9 cellular contexts compared by ENCODE assay signal in the genomic region with DNA sequence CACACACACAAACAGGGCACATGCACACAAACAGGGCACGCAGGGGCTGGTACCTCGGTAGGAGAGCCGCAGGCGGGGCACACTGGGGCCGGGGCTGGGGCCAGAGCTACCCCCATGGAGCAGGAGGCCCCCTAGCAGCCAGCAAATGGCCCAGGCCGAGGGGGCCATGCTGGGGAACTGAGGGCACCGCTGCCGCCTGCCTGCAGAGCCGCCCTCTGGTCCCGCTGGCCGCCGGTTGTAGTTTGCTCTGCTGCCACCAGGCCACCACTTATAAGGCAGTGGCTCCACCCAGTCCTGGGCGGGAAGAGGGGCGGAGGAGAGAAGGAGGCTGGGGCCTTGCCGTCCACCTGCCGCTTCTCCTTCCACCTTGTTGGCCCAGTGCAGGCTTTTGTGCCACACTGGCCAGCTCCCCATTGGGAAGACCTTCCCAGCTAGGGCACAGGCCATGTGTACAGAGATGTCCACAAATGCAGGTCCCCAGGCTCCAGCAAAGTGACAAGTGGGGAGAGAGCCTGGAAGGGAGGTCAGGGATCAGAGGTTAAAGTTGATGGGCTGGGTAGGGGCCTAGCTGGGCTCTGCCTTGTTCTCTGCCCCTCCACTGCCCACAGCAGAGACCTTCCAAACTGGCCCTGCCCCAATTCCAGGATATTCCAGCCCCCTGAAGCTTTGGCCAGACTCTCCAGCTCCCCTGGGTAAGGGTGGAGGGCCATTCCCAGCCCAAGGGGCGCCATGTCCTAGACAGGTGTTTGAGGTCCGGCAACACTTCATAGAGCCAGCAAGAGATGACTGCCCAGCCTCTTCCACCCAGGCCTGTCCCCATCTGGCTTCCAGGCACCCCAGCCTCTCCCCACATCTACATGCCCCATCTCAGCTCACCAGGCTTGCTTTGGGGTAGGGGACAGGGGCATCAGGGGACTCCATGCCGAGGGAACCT. TPM values are rescaled to one million over a fixed set of nuclear protein-coding genes. Genes with fewer than 3 reads are reported as not detected.
A peak's percentile ranks its signal among the peaks of the same experiment; 100 is the strongest.
DNase-seq lines count a peak whose midpoint lies in the region; ATAC-seq, FAIRE-seq and TF ChIP-seq lines count a peak whose summit lies in the region.
"Had no signal": no experiment of that assay in that cellular context is flagged by ENCODE, and none has a peak within 500 bp of the region (broad histone marks: within the 10 kb centered on the region; RNA-seq: fewer than 3 reads in every experiment).

A gene (minus strand): TSS at position 244 of the 934 bp plus-strand sequence. CDS start 76 bp downstream, at position 168.

- H3K27ac Mint-ChIP-seq in CD8-positive, alpha-beta T cell: no peak within 1 kb of the TSS
- H3K27ac Mint-ChIP-seq in activated naive CD4-positive, alpha-beta T cell treated with anti-CD3 and anti-CD28 coated beads, Interleukin-2, amount 50 U/mL, for 72 hours: peak within 1 kb of the TSS in 1 of 2 donors; percentile 80
- H3K27ac Mint-ChIP-seq: T-helper 1 cell treated with Interleukin-12 subunit alpha and Interleukin-12 subunit beta and Interleukin-4 antibody, amounts not matched to agents 30 μg/mL and 1 μg/mL, for 36 hours had no signal

- POLR2A ChIA-PET in CD8-positive, alpha-beta T cell (lab: Charles Lee): no interaction called here

- peaks cover 7% of the 10 kb centered on the region for H3K4me1 Mint-ChIP-seq in CD8-positive, alpha-beta T cell (ENCODE audit: low read depth)

- H3K4me3 ChIP-seq in CD8-positive, alpha-beta T cell (ENCODE audit: low read depth, low read length): no peak within 1 kb of the TSS
- no peak within 1 kb of the TSS for H3K4me3 ChIP-seq in small intestine (ENCODE audit: low read depth in 1 of 2, low read length in 2 of 2)

- ATAC-seq in CD8-positive, alpha-beta T cell: peak; percentile 95
- peak; percentile 80 for ATAC-seq in GM21360 (IDR thresholded peaks at IDR 0.05; ENCODE audit: unreplicated experiment)
- ATAC-seq in SK-N-SH treated with all-trans-retinoic acid at 6 μM for 48 hours: peak; percentile 92
- peak; percentile 92 to 97 for ATAC-seq in activated naive CD4-positive, alpha-beta T cell treated with anti-CD3 and anti-CD28 coated beads, Interleukin-2, amount 50 U/mL, for 72 hours
- peak; percentile 55 for ATAC-seq in left ventricle myocardium superior

- CTCF ChIA-PET in CD8-positive, alpha-beta T cell (lab: Charles Lee): interaction anchor here (0.7 to 7.9 kb wide), 6 partner anchors 10 to 243 kb away, joined by 3 to 115 read pairs (median 5); a partner anchor contains a TSS

- H3K4me3 Mint-ChIP-seq in CD8-positive, alpha-beta T cell: no peak within 1 kb of the TSS
- H3K4me3 Mint-ChIP-seq: T-helper 1 cell treated with Interleukin-12 subunit alpha and Interleukin-12 subunit beta and Interleukin-4 antibody, amounts not matched to agents 30 μg/mL and 1 μg/mL, for 36 hours had no signal

- H3K27ac ChIP-seq in CD8-positive, alpha-beta T cell (ENCODE audit: low read depth, low read length): no peak within 1 kb of the TSS
- H3K27ac ChIP-seq in small intestine (ENCODE audit: low read depth in 1 of 2, low read length in 1 of 2): no peak within 1 kb of the TSS

- WGBS in small intestine, 3 donors: 21 to 27% (median 26%) methylated on average over 13 to 19 of the region's 19 CpGs

- H3K36me3 Mint-ChIP-seq in CD8-positive, alpha-beta T cell: no peaks in the 10 kb centered on the region
- H3K36me3 Mint-ChIP-seq in activated naive CD4-positive, alpha-beta T cell treated with anti-CD3 and anti-CD28 coated beads, Interleukin-2, amount 50 U/mL, for 72 hours: no peaks in the 10 kb centered on the region

- H3K27me3 ChIP-seq in CD8-positive, alpha-beta T cell (ENCODE audit: insufficient read depth, low read length): no peaks in the 10 kb centered on the region
- no peaks in the 10 kb centered on the region for H3K27me3 ChIP-seq in small intestine (ENCODE audit: control insufficient read depth in 2 of 2, insufficient read depth in 2 of 2, low read length in 2 of 2)

- no peaks in the 10 kb centered on the region for H3K9me3 Mint-ChIP-seq in CD8-positive, alpha-beta T cell
- no peaks in the 10 kb centered on the region for H3K9me3 Mint-ChIP-seq in activated naive CD4-positive, alpha-beta T cell treated with anti-CD3 and anti-CD28 coated beads, Interleukin-2, amount 50 U/mL, for 72 hours
- H3K9me3 Mint-ChIP-seq: T-helper 1 cell treated with Interleukin-12 subunit alpha and Interleukin-12 subunit beta and Interleukin-4 antibody, amounts not matched to agents 30 μg/mL and 1 μg/mL, for 36 hours had no signal

- H3K36me3 ChIP-seq in CD8-positive, alpha-beta T cell (ENCODE audit: insufficient read depth, low read length): no peaks in the 10 kb centered on the region
- H3K36me3 ChIP-seq in small intestine (ENCODE audit: control insufficient read depth in 2 of 2, insufficient read depth in 2 of 2, low read length in 2 of 2): no peaks in the 10 kb centered on the region

- TF ChIP-seq CTCF in CD8-positive, alpha-beta T cell (IDR thresholded peaks at IDR 0.05): peak; percentile 51

- peak; percentile 46 to 77 (median 69) for DNase-seq in CD8-positive, alpha-beta T cell
- DNase-seq in HUDEP-2 (lab: John Stamatoyannopoulos, UW; ENCODE audit: unreplicated experiment in 76 of 76) (peak in 71 of 76 experiments; percentile 4 to 82 (median 57)), left ventricle myocardium superior (peak; percentile 85), small intestine (peak; percentile 75), NCI-H446 treated with DMSO at 0.1 percent for 48 hours (lab: John Stamatoyannopoulos, UW) (no peak)
- DNase-seq in activated naive CD4-positive, alpha-beta T cell treated with anti-CD3 and anti-CD28 coated beads, Interleukin-2, amount 50 U/mL, for 72 hours (ENCODE audit: low spot score in 2 of 2): peak in 1 of 2 donors; percentile 84

- FAIRE-seq in small intestine (lab: Jason Lieb, UNC): no peak

- H3K9me3 ChIP-seq in CD8-positive, alpha-beta T cell (ENCODE audit: low read length): no peaks in the 10 kb centered on the region
- H3K9me3 ChIP-seq in small intestine (ENCODE audit: control insufficient read depth, low read depth): no peaks in the 10 kb centered on the region

- peaks cover 16% of the 10 kb centered on the region for H3K4me1 ChIP-seq in CD8-positive, alpha-beta T cell (ENCODE audit: insufficient read depth, low read length)
- no peaks in the 10 kb centered on the region for H3K4me1 ChIP-seq in small intestine (ENCODE audit: control insufficient read depth in 2 of 2, insufficient read depth in 1 of 2, low read depth in 1 of 2, low read length in 1 of 2)

- no peaks in the 10 kb centered on the region for H3K27me3 Mint-ChIP-seq in CD8-positive, alpha-beta T cell (ENCODE audit: low read depth)

- intact Hi-C loops in CD8-positive, alpha-beta T cell (cut with DNase I, micrococcal nuclease): loop anchor here in 1 of 2 experiments (5.0 kb wide), 1 partner anchor 448 kb away; a partner anchor contains a TSS
- intact Hi-C loops in left ventricle myocardium superior (cut with micrococcal nuclease): no loop called here

TF ChIP-seq in SK-N-SH treated with all-trans-retinoic acid at 6 μM for 48 hours, 23 proteins besides CTCF, POLR2A, EP300 and RAD21 (continues in another document):
- no peak for TF ChIP-seq ZC3H10 (CRISPR knock-in tag; IDR thresholded peaks at IDR 0.05)
- TF ChIP-seq ESRRG (CRISPR knock-in tag; IDR thresholded peaks at IDR 0.05): no peak
- TF ChIP-seq ZNF70 (CRISPR knock-in tag; IDR thresholded peaks at IDR 0.05): no peak
- no peak for TF ChIP-seq RARB (CRISPR knock-in tag; IDR thresholded peaks at IDR 0.05)
- TF ChIP-seq, protein P1, sequence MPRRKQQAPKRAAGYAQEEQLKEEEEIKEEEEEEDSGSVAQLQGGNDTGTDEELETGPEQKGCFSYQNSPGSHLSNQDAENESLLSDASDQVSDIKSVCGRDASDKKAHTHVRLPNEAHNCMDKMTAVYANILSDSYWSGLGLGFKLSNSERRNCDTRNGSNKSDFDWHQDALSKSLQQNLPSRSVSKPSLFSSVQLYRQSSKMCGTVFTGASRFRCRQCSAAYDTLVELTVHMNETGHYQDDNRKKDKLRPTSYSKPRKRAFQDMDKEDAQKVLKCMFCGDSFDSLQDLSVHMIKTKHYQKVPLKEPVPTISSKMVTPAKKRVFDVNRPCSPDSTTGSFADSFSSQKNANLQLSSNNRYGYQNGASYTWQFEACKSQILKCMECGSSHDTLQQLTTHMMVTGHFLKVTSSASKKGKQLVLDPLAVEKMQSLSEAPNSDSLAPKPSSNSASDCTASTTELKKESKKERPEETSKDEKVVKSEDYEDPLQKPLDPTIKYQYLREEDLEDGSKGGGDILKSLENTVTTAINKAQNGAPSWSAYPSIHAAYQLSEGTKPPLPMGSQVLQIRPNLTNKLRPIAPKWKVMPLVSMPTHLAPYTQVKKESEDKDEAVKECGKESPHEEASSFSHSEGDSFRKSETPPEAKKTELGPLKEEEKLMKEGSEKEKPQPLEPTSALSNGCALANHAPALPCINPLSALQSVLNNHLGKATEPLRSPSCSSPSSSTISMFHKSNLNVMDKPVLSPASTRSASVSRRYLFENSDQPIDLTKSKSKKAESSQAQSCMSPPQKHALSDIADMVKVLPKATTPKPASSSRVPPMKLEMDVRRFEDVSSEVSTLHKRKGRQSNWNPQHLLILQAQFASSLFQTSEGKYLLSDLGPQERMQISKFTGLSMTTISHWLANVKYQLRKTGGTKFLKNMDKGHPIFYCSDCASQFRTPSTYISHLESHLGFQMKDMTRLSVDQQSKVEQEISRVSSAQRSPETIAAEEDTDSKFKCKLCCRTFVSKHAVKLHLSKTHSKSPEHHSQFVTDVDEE (CRISPR knock-in tag; IDR thresholded peaks at IDR 0.05): no peak
- TF ChIP-seq SNAI2 (CRISPR knock-in tag; IDR thresholded peaks at IDR 0.05): no peak
- TF ChIP-seq, protein P2, sequence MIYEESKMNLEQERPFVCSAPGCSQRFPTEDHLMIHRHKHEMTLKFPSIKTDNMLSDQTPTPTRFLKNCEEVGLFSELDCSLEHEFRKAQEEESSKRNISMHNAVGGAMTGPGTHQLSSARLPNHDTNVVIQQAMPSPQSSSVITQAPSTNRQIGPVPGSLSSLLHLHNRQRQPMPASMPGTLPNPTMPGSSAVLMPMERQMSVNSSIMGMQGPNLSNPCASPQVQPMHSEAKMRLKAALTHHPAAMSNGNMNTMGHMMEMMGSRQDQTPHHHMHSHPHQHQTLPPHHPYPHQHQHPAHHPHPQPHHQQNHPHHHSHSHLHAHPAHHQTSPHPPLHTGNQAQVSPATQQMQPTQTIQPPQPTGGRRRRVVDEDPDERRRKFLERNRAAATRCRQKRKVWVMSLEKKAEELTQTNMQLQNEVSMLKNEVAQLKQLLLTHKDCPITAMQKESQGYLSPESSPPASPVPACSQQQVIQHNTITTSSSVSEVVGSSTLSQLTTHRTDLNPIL (CRISPR knock-in tag; IDR thresholded peaks at IDR 0.05; ENCODE audit: low read depth): no peak
- TF ChIP-seq TOX (CRISPR knock-in tag; IDR thresholded peaks at IDR 0.05; ENCODE audit: borderline replicate concordance): no peak
- TF ChIP-seq CSDC2 (CRISPR knock-in tag; IDR thresholded peaks at IDR 0.05): no peak
- no peak for TF ChIP-seq TCF4 (CRISPR knock-in tag; IDR thresholded peaks at IDR 0.05; ENCODE audit: borderline replicate concordance)
- no peak for TF ChIP-seq BACH2 (CRISPR knock-in tag; IDR thresholded peaks at IDR 0.05; ENCODE audit: borderline replicate concordance)

RNA-seq across cellular contexts. Expression of the gene that starts here (rescaled TPM):
- under 1 TPM in 1 of 2 experiments, not detected in 1; 0.05 TPM for total RNA-seq in CD8-positive, alpha-beta T cell
- under 1 TPM; 0.20 to 0.33 TPM for total RNA-seq in activated naive CD4-positive, alpha-beta T cell treated with anti-CD3 and anti-CD28 coated beads, Interleukin-2, amount 50 U/mL, for 72 hours
- total RNA-seq in left ventricle myocardium superior: 9.1 TPM
- polyA plus RNA-seq in small intestine: 10 to 100 TPM in 1 of 3 donors, 1 to 10 TPM in 1, under 1 TPM in 1; 0.67 to 30.4 (median 2.2) TPM

Comparison
In these comparisons a context has a peak if more than half of its experiments do, and no peak if none do; other contexts are left out.
1. Peak in DNase-seq and ATAC-seq in CD8-positive, alpha-beta T cell; RNA of the gene not detected or under 1 TPM.
2. Peak in ATAC-seq in activated naive CD4-positive, alpha-beta T cell treated with anti-CD3 and anti-CD28 coated beads, Interleukin-2, amount 50 U/mL, for 72 hours; RNA of the gene not detected or under 1 TPM.